8 cellular contexts compared by ENCODE assay signal in genomic region chr7:77651544-77652162, GRCh38. TPM values are rescaled to one million over a fixed set of nuclear protein-coding genes. Genes with fewer than 3 reads are reported as not detected.
DNase-seq lines count a peak whose midpoint lies in the region; ATAC-seq, FAIRE-seq and TF ChIP-seq lines count a peak whose summit lies in the region.

No MANE protein-coding gene starts in this region.

- TF ChIP-seq POLR2A in A549 (IDR thresholded peaks at IDR 0.05; ENCODE audit: low read length), result no peak

- CTCF ChIA-PET in A549 (lab: Yijun Ruan, JAX), result interaction anchor here (0.6 to 2.6 kb wide), 48 partner anchors 8 to 296 kb away, joined by 3 to 27 read pairs (median 4); partner anchors contain the start of genes PHTF2 and RSBN1L
- CTCF ChIA-PET in activated CD4-positive, alpha-beta T cell treated with anti-CD3 and anti-CD28 coated beads, Interleukin-2, amount 10 ng/mL, durations not matched to agents 7 days and 5 days (lab: Charles Lee), result interaction anchor here (0.5 to 1.3 kb wide), 8 partner anchors 8 to 388 kb away, joined by 3 to 5 read pairs (median 4); partner anchors contain the start of gene RSBN1L

- H3K4me3 ChIP-seq in A549 (no peak overlapping the region), DND-41 (ENCODE audit: low read depth in 1 of 2, low read length in 2 of 2) (no peak overlapping the region), aorta (ENCODE audit: low read length in 2 of 2) (no peak overlapping the region)

- H3K36me3 ChIP-seq in DND-41 (ENCODE audit: insufficient read depth, low read length) (no peaks in the 10 kb centered on the region), aorta (ENCODE audit: control insufficient read depth in 1 of 2, insufficient read depth in 2 of 2, low read length in 1 of 2) (no peaks in the 10 kb centered on the region)

- no peak for TF ChIP-seq EP300 in A549 (IDR thresholded peaks at IDR 0.05)

- H3K9ac ChIP-seq in DND-41 (ENCODE audit: low read depth, low read length), result no peak overlapping the region

- no peak overlapping the region for H3K4me2 ChIP-seq in A549
- no peak overlapping the region for H3K4me2 ChIP-seq in DND-41 (ENCODE audit: insufficient read depth, low read length)

- no peak overlapping the region for H3K4me3 Mint-ChIP-seq in activated CD4-positive, alpha-beta T cell treated with anti-CD3 and anti-CD28 coated beads, Interleukin-2, amount 10 ng/mL, durations not matched to agents 7 days and 5 days

- H2AFZ ChIP-seq in DND-41 (ENCODE audit: low read depth, low read length), result peak overlapping the region; percentile 13; the same call in 1 of the 2 replicates

- peak overlapping the region; percentile 13 for H3K27ac Mint-ChIP-seq in activated CD4-positive, alpha-beta T cell treated with anti-CD3 and anti-CD28 coated beads, Interleukin-2, amount 10 ng/mL, durations not matched to agents 7 days and 5 days

- intact Hi-C loops in aorta (cut with DNase I), result loop anchor here (2.0 to 10.0 kb wide), 3 partner anchors 106 to 293 kb away; no protein-coding TSS in a partner anchor

- H3K79me2 ChIP-seq in DND-41 (ENCODE audit: insufficient read depth, low read length), result no peaks in the 10 kb centered on the region

- H3K36me3 Mint-ChIP-seq in activated CD4-positive, alpha-beta T cell treated with anti-CD3 and anti-CD28 coated beads, Interleukin-2, amount 10 ng/mL, durations not matched to agents 7 days and 5 days (ENCODE audit: low read depth), result no peaks in the 10 kb centered on the region

- no peak for FAIRE-seq in A549 (lab: Jason Lieb, UNC)

- ATAC-seq in A549 (peak in 1 of 2 experiments; percentile 45; a peak in 2 of 6 replicates), DND-41 (ENCODE audit: insufficient read depth, low read depth) (peak; percentile 47; the same call in 1 of the 3 replicates), HG02623 (IDR thresholded peaks at IDR 0.05; ENCODE audit: unreplicated experiment) (no peak), aorta (ENCODE audit: low FRiP score) (no peak)

- H3K9me3 Mint-ChIP-seq in activated CD4-positive, alpha-beta T cell treated with anti-CD3 and anti-CD28 coated beads, Interleukin-2, amount 10 ng/mL, durations not matched to agents 7 days and 5 days, result no peaks in the 10 kb centered on the region

- H3K4me1 Mint-ChIP-seq in activated CD4-positive, alpha-beta T cell treated with anti-CD3 and anti-CD28 coated beads, Interleukin-2, amount 10 ng/mL, durations not matched to agents 7 days and 5 days, result no peaks in the 10 kb centered on the region

- POLR2A ChIA-PET in A549 (lab: Yijun Ruan, JAX), result interaction anchor here (0.5 kb wide), 1 partner anchor 36 kb away, joined by 5 read pairs; no protein-coding TSS in a partner anchor
- POLR2A ChIA-PET in activated CD4-positive, alpha-beta T cell treated with anti-CD3 and anti-CD28 coated beads, Interleukin-2, amount 10 ng/mL, durations not matched to agents 7 days and 5 days (lab: Charles Lee), result interaction anchor here (0.6 kb wide), 1 partner anchor 105 kb away, joined by 3 read pairs; no protein-coding TSS in a partner anchor

- 32% methylated on average over 3 of the region's 3 CpGs for WGBS in A549 (ENCODE audit: missing lambda C conversion rate)
- WGBS in aorta, 2 donors, result 40 to 42% methylated on average over 3 of the region's 3 CpGs

- H3K27me3 Mint-ChIP-seq in activated CD4-positive, alpha-beta T cell treated with anti-CD3 and anti-CD28 coated beads, Interleukin-2, amount 10 ng/mL, durations not matched to agents 7 days and 5 days, result no peaks in the 10 kb centered on the region

- H3K4me1 ChIP-seq in A549 (peaks cover 30% of the 10 kb centered on the region), DND-41 (ENCODE audit: insufficient read depth, low read length) (no peaks in the 10 kb centered on the region), aorta (ENCODE audit: control insufficient read depth in 1 of 2, insufficient read depth in 2 of 2, low read length in 2 of 2) (no peaks in the 10 kb centered on the region)

- H3K27ac ChIP-seq in A549, result peak overlapping the region; percentile 15 to 23; a peak in 2 of 6 replicates
- no peak overlapping the region for H3K27ac ChIP-seq in DND-41 (ENCODE audit: low read length)
- no peak overlapping the region for H3K27ac ChIP-seq in aorta (ENCODE audit: low read depth in 1 of 2, low read length in 2 of 2)

- no peaks in the 10 kb centered on the region for H3K27me3 ChIP-seq in DND-41 (ENCODE audit: insufficient read depth, low read length, poor library complexity)
- H3K27me3 ChIP-seq in aorta (ENCODE audit: control insufficient read depth in 1 of 2, insufficient read depth in 2 of 2, low read length in 1 of 2), result no peaks in the 10 kb centered on the region

- H3K9me3 ChIP-seq in A549 (no peaks in the 10 kb centered on the region), DND-41 (ENCODE audit: insufficient read depth, low read length, severe bottlenecking) (no peaks in the 10 kb centered on the region), aorta (ENCODE audit: control insufficient read depth, low read length) (no peaks in the 10 kb centered on the region)

- TF ChIP-seq CTCF in A549 (IDR thresholded peaks at IDR 0.05) (peak; percentile 76), DND-41 (IDR thresholded peaks at IDR 0.05; ENCODE audit: borderline replicate concordance, extremely low read depth, low read length, poor library complexity, severe bottlenecking) (peak; percentile 82)

- TF ChIP-seq RAD21 in A549 (conservative IDR thresholded peaks at IDR 0.05 in 1 of 2, IDR thresholded peaks at IDR 0.05 in 1 of 2), result peak; percentile 54 to 57

- DNase-seq in A549 (ENCODE audit: low read depth in 1 of 2, low spot score in 1 of 2) (peak; percentile 32 to 43), DND-41 (peak; percentile 39), NCI-H146 (lab: John Stamatoyannopoulos, UW) (peak; percentile 17), glomerular visceral epithelial cell (ENCODE audit: extremely low spot score) (peak; percentile 36), aorta (no peak)
- DNase-seq in activated CD4-positive, alpha-beta T cell treated with anti-CD3 and anti-CD28 coated beads, Interleukin-2, amount 10 ng/mL, durations not matched to agents 7 days and 5 days, result peak; percentile 62
- DNase-seq in stimulated activated CD4-positive, alpha-beta T cell treated with anti-CD3 and anti-CD28 coated beads, Interleukin-4, amount 100 ng/mL, for 48 hours (ENCODE audit: low read depth in 2 of 2), result peak; percentile 6 to 23

- no peaks in the 10 kb centered on the region for H4K20me1 ChIP-seq in DND-41 (ENCODE audit: insufficient read depth, low read length)

TF ChIP-seq in A549, 52 proteins besides CTCF, POLR2A, EP300 and RAD21:
- TF ChIP-seq SREBF2 (IDR thresholded peaks at IDR 0.05) (no peak), SMC3 (IDR thresholded peaks at IDR 0.05) (peak; percentile 68)
TF ChIP-seq in A549: peak in this region for 1.

RNA-seq across cellular contexts. Expression of gene RSBN1L, which starts 44.6 kb away (rescaled TPM):
- polyA plus RNA-seq in A549 (2011; rRNA removed), result 10.5 and 13.0 TPM in 2 replicates
- 2.5 and 2.9 TPM in 2 replicates for polyA plus RNA-seq in A549 (2012; cell fraction: cytosol; rRNA removed)
- polyA plus RNA-seq in A549 (2012; cell fraction: nucleus; rRNA removed), result 3.6 and 4.1 TPM in 2 replicates
- polyA plus RNA-seq in A549 (2017; fragmentation: RNase III; extraction: RNeasy Plus Mini Kit Qiagen cat#74134 plus additional on column Dnase treatment), result 9.9 to 11.1 TPM (median 11.1 TPM) in 3 replicates
- polyA minus RNA-seq in A549 (2011; rRNA and poly(A)+ RNA removed), result 10.8 and 17.3 TPM in 2 replicates
- 10 to 100 TPM; 30.2 to 32.6 TPM for total RNA-seq in activated CD4-positive, alpha-beta T cell treated with anti-CD3 and anti-CD28 coated beads, Interleukin-2, amount 10 ng/mL, durations not matched to agents 7 days and 5 days
- 10 to 100 TPM; 19.7 to 25.4 TPM for total RNA-seq in aorta
- polyA plus RNA-seq in aorta, result 10 to 100 TPM in 1 of 2 donors, 1 to 10 TPM in 1; 3.0 to 12.5 TPM

Comparison
In these comparisons a context has a peak if more than half of its experiments do, and no peak if none do; other contexts are left out.
1. DNase-seq: peak in A549 (2 of 2), DND-41 (single experiment), NCI-H146 (single experiment), activated CD4-positive, alpha-beta T cell treated with anti-CD3 and anti-CD28 coated beads, Interleukin-2, amount 10 ng/mL, durations not matched to agents 7 days and 5 days (single experiment), glomerular visceral epithelial cell (single experiment) and stimulated activated CD4-positive, alpha-beta T cell treated with anti-CD3 and anti-CD28 coated beads, Interleukin-4, amount 100 ng/mL, for 48 hours (2 of 2); none in aorta (0 of 2).
2. H3K27ac ChIP-seq: peak in A549 (2 of 2); none in DND-41 (single experiment) and aorta (0 of 2).